ENCODE assay signal across 8 cellular contexts in the genomic region with DNA sequence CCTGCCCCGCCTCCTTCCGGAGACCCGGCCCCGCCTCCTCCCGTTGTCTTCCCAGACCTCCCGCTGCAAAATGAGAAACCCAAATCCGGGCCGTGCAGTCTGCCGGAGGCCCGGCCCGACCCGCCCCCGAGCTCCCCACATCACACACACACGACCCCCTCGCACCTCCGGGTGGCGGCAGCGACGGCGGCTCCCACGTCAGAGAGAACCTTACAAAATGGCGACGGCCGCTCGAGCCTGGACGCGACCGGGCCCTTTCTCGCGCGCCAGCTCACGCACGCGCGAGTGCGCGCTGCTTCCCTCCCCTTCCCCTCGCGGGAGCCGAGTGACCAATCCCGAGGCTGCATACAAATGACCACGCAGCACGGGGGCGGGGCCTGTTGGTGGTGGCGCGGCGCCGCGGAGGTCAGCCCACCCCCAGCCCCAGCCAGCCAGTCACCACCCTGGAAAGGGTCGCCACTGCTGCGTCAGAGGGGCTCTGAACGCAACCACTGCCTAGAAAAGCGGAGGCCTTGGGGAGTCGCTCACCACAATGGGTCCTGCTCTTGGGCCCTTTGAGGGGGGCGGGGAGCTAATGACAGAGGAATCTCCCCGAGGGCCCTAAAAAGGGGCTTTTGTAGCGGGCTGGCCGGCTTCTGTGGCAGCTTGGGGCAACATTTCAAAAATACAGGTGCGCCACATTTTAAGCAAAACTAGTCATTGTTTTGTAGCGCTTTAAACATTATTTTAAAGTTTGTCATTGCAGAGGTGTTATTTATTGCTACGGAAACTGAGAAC. TPM values are rescaled to one million over a fixed set of nuclear protein-coding genes. Genes with fewer than 3 reads are reported as not detected.
A peak's percentile ranks its signal among the peaks of the same experiment; 100 is the strongest.
DNase-seq lines count a peak whose midpoint lies in the region; ATAC-seq and TF ChIP-seq lines count a peak whose summit lies in the region.

RBM4B (minus strand) TSS at position 289 of the 777 bp plus-strand sequence. CDS start 808 bp downstream, outside the sequence.

- TF ChIP-seq CTCF in MM.1S (IDR thresholded peaks at IDR 0.05; ENCODE audit: low read length) (no peak), fibroblast of the aortic adventitia (IDR thresholded peaks at IDR 0.05; ENCODE audit: insufficient read depth, low read length) (no peak), nephron (IDR thresholded peaks at IDR 0.05; ENCODE audit: unreplicated experiment in 3 of 3) (no peak)

- DNase-seq in G401 (ENCODE audit: low spot score), result peak; percentile 94
- DNase-seq in HCEC 1CT, result peak; percentile 92
- DNase-seq in MM.1S, result peak; percentile 94
- peak; percentile 91 for DNase-seq in SHP77 treated with DMSO at 0.1 percent for 48 hours (lab: John Stamatoyannopoulos, UW)
- peak; percentile 93 for DNase-seq in activated effector memory CD4-positive, alpha-beta T cell treated with Interleukin-2 at 50 U/mL for 16 hours
- DNase-seq in fibroblast of the aortic adventitia (ENCODE audit: low read depth), result peak; percentile 91
- peak; percentile 98 for DNase-seq in stimulated activated naive CD8-positive, alpha-beta T cell treated with anti-CD3 and anti-CD28 coated beads, Interleukin-15, Interleukin-2, amounts not matched to agents 100 U/mL and 50 U/mL, for 24 hours

- peak within 1 kb of the TSS; percentile 98 to 100 (median 99) for H3K27ac Mint-ChIP-seq in nephron

- H4K20me1 ChIP-seq in MM.1S (ENCODE audit: insufficient read depth, low read length), result no peaks in the 10 kb centered on the region

- H3F3A ChIP-seq in MM.1S (ENCODE audit: insufficient read depth, low read length), result peaks cover 11% of the 10 kb centered on the region

- H3K9me2 ChIP-seq in MM.1S (replicated peaks; ENCODE audit: insufficient read depth, low read length), result no peaks in the 10 kb centered on the region

- no peaks in the 10 kb centered on the region for H3K27me3 Mint-ChIP-seq in nephron (ENCODE audit: low read depth)

- peak within 1 kb of the TSS; percentile 87 for H2AFZ ChIP-seq in MM.1S (ENCODE audit: low read length)

- peak within 1 kb of the TSS; percentile 80 for H3K9ac ChIP-seq in MM.1S (ENCODE audit: low read length)

- H3K36me3 ChIP-seq in MM.1S (replicated peaks; ENCODE audit: insufficient read depth, low read length), result no peaks in the 10 kb centered on the region

- peak within 1 kb of the TSS; percentile 91 to 94 (median 91) for H3K4me3 Mint-ChIP-seq in nephron

- peak; percentile 97 for ATAC-seq in stimulated activated naive CD8-positive, alpha-beta T cell treated with anti-CD3 and anti-CD28 coated beads, Interleukin-15, Interleukin-2, amounts not matched to agents 100 U/mL and 50 U/mL, for 24 hours

- no peaks in the 10 kb centered on the region for H3K9me3 ChIP-seq in MM.1S (replicated peaks; ENCODE audit: insufficient read depth, low read length)

- no peaks in the 10 kb centered on the region for H3K27me3 ChIP-seq in MM.1S (replicated peaks; ENCODE audit: insufficient read depth, low read length)

- H3K36me3 Mint-ChIP-seq in nephron (ENCODE audit: low read depth), result peaks cover 21% of the 10 kb centered on the region

- in situ Hi-C loops in G401 (cut with HindIII; ENCODE audit: low sequenced_read_pairs), result no loop called here

- peak within 1 kb of the TSS; percentile 86 for H3K27ac ChIP-seq in MM.1S (ENCODE audit: low read length)

- H3K4me1 Mint-ChIP-seq in nephron, result peaks cover 40% of the 10 kb centered on the region

- no peaks in the 10 kb centered on the region for H3K4me1 ChIP-seq in MM.1S (ENCODE audit: low read length)

- peak within 1 kb of the TSS; percentile 83 for H3K4me2 ChIP-seq in MM.1S (ENCODE audit: low read depth, low read length)

- peaks cover 27% of the 10 kb centered on the region for H3K79me2 ChIP-seq in MM.1S (ENCODE audit: low read length)

- peak within 1 kb of the TSS; percentile 77 for H3K4me3 ChIP-seq in MM.1S (ENCODE audit: low read length)
- H3K4me3 ChIP-seq in fibroblast of the aortic adventitia (ENCODE audit: low read depth, low read length), result peak within 1 kb of the TSS; percentile 82

- no peaks in the 10 kb centered on the region for H3K9me3 Mint-ChIP-seq in nephron

RNA-seq across cellular contexts. Expression of gene RBM4B, which starts in this region (rescaled TPM):
- 4.1 and 13.0 TPM in 2 replicates for total RNA-seq in G401 (2014; rRNA removed; shearing (Covaris generic))
- 7.5 and 23.9 TPM in 2 replicates for total RNA-seq in fibroblast of the aortic adventitia (ENCODE audit: low replicate concordance)

Comparison
In these comparisons a context has a peak if more than half of its experiments do, and no peak if none do; other contexts are left out.
1. Peak in every context shown above with its lines: DNase-seq, ATAC-seq, H3K4me3 ChIP-seq and H3K27ac ChIP-seq.